ENCODE assay signal across 22 cellular contexts in genomic region chr5:177083351-177083750, GRCh38.
"Had no signal": no experiment of that assay in that cellular context is flagged by ENCODE, and none has a peak within 500 bp of the region (broad histone marks: within the 10 kb centered on the region; RNA-seq: fewer than 3 reads in every experiment).

No MANE protein-coding gene starts in this region.

- H3K4me3 Mint-ChIP-seq: effector memory CD8-positive, alpha-beta T cell; memory B cell; mesothelial cell of epicardium; natural killer cell treated with Interleukin-12 subunit alpha and Interleukin-12 subunit beta and Interleukin-15 and Interleukin-18, amount 100 ng/mL, for 72 hours; neural crest cell; stimulated activated memory B cell treated with anti-CD40 and anti-IgM and Interleukin-4, amounts not matched to agents 10 μg/mL and 1 μg/mL and 100 μg/mL, for 72 hours; stimulated activated naive CD8-positive, alpha-beta T cell treated with anti-CD3 and anti-CD28 coated beads, Interleukin-15, Interleukin-2, amounts not matched to agents 100 ng/mL and 50 ng/mL, for 24 hours had no signal

- H3K27ac ChIP-seq: psoas muscle, sigmoid colon, thoracic aorta, tibial nerve, upper lobe of left lung had no signal

- H3K36me3 Mint-ChIP-seq: memory B cell; mesothelial cell of epicardium; naive B cell; natural killer cell treated with Interleukin-12 subunit alpha and Interleukin-12 subunit beta and Interleukin-15 and Interleukin-18, amount 100 ng/mL, for 72 hours; stimulated activated memory B cell treated with anti-CD40 and anti-IgM and Interleukin-4, amounts not matched to agents 10 μg/mL and 1 μg/mL and 100 μg/mL, for 72 hours had no signal

- H3K9me3 ChIP-seq: mucosa of descending colon, psoas muscle, sigmoid colon, thoracic aorta, tibial nerve, upper lobe of left lung had no signal

- DNase-seq: cortex of kidney; effector memory CD8-positive, alpha-beta T cell; kidney; mucosa of descending colon; naive B cell; psoas muscle; right cardiac atrium; sigmoid colon; stimulated activated CD4-positive, alpha-beta T cell treated with anti-CD3 and anti-CD28 coated beads, Interleukin-4, amount 100 ng/mL, for 4 hours; upper lobe of left lung had no signal

- H3K4me3 ChIP-seq: lung, mucosa of descending colon, psoas muscle, sigmoid colon, thoracic aorta, tibial nerve, upper lobe of left lung had no signal

- H3K9me3 Mint-ChIP-seq: effector memory CD8-positive, alpha-beta T cell; memory B cell; mesothelial cell of epicardium; naive B cell; natural killer cell treated with Interleukin-12 subunit alpha and Interleukin-12 subunit beta and Interleukin-15 and Interleukin-18, amount 100 ng/mL, for 72 hours; neural crest cell; stimulated activated memory B cell treated with anti-CD40 and anti-IgM and Interleukin-4, amounts not matched to agents 10 μg/mL and 1 μg/mL and 100 μg/mL, for 72 hours; stimulated activated naive CD8-positive, alpha-beta T cell treated with anti-CD3 and anti-CD28 coated beads, Interleukin-15, Interleukin-2, amounts not matched to agents 100 ng/mL and 50 ng/mL, for 24 hours had no signal

- H3K27ac Mint-ChIP-seq: memory B cell; mesothelial cell of epicardium; natural killer cell treated with Interleukin-12 subunit alpha and Interleukin-12 subunit beta and Interleukin-15 and Interleukin-18, amount 100 ng/mL, for 72 hours; stimulated activated memory B cell treated with anti-CD40 and anti-IgM and Interleukin-4, amounts not matched to agents 10 μg/mL and 1 μg/mL and 100 μg/mL, for 72 hours; stimulated activated naive CD8-positive, alpha-beta T cell treated with anti-CD3 and anti-CD28 coated beads, Interleukin-15, Interleukin-2, amounts not matched to agents 100 ng/mL and 50 ng/mL, for 24 hours had no signal

- ATAC-seq: effector memory CD8-positive, alpha-beta T cell; left lobe of liver; mucosa of descending colon; natural killer cell treated with Interleukin-12 subunit alpha and Interleukin-12 subunit beta and Interleukin-15 and Interleukin-18, amount 100 ng/mL, for 72 hours; psoas muscle; right cardiac atrium; stimulated activated memory B cell treated with anti-CD40 and anti-IgM and Interleukin-4, amounts not matched to agents 10 μg/mL and 1 μg/mL and 100 μg/mL, for 72 hours had no signal

- H3K27me3 ChIP-seq: upper lobe of left lung had no signal

- H3K36me3 ChIP-seq: sigmoid colon, thoracic aorta, tibial nerve, upper lobe of left lung had no signal

- FAIRE-seq: frontal cortex, kidney, urothelium cell line had no signal
